In the genomic region with DNA sequence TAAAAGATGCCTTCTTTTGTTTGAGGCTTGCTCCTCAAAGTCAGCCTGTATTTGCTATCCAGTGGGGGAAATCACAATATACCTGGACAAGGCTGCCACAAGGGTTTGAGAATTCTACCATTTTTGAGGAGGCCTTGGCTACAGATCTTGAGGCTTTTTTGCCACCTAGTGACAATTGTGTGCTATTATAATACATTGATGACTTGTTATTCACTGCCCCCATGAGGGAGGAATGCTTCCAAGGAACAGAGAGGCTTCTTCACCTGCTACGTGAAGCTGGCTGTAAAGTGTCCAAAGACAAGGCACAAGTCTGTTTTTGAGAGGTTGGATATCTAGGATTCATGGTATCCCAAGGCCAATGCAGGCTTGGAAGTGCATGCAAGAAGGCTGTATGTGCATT, we compare ENCODE assay signal across 9 cellular contexts.
DNase-seq lines count a peak whose midpoint lies in the region; ATAC-seq and TF ChIP-seq lines count a peak whose summit lies in the region.
"Had no signal": no experiment of that assay in that cellular context is flagged by ENCODE, and none has a peak within 500 bp of the region (broad histone marks: within the 10 kb centered on the region; RNA-seq: fewer than 3 reads in every experiment).

No MANE protein-coding gene starts in this region.

- BruUV-seq in A673 (replicated peaks; lab: Mats Ljungman, UMichigan): no TSS peak

- H3K9me3 ChIP-seq in A673 (ENCODE audit: low read depth, low read length, poor library complexity, severe bottlenecking) (no peaks in the 10 kb centered on the region), GM23248 (ENCODE audit: low read depth) (no peaks in the 10 kb centered on the region)

- H3K27ac Mint-ChIP-seq in immature natural killer cell: no peak overlapping the region

- H3K4me1 ChIP-seq in A673 (ENCODE audit: insufficient read depth, low read length, poor library complexity, severe bottlenecking) (no peaks in the 10 kb centered on the region), GM23248 (ENCODE audit: insufficient read depth) (no peaks in the 10 kb centered on the region)

- H3K36me3 ChIP-seq in A673 (ENCODE audit: insufficient read depth, low read length, poor library complexity, severe bottlenecking) (no peaks in the 10 kb centered on the region), GM23248 (ENCODE audit: low read depth) (no peaks in the 10 kb centered on the region)

- H3K27me3 ChIP-seq in A673 (replicated peaks; ENCODE audit: insufficient read depth, low read depth, low read length, poor library complexity) (no peaks in the 10 kb centered on the region), GM23248 (replicated peaks; ENCODE audit: insufficient read depth) (no peaks in the 10 kb centered on the region)

- H3K27me3 Mint-ChIP-seq in immature natural killer cell (ENCODE audit: low read depth in 3 of 3): peaks cover 0 to 6% (median 1%) of the 10 kb centered on the region in 3 donors

- no peak overlapping the region for H3K9ac ChIP-seq in GM23248

- H4K20me1 ChIP-seq in GM23248 (ENCODE audit: insufficient read depth): no peaks in the 10 kb centered on the region

- peak; percentile 1 for DNase-seq in A673 (ENCODE audit: low spot score)
- peak; percentile 29 for DNase-seq in GM23248
- DNase-seq in RPMI8226: peak; percentile 37
- DNase-seq in globus pallidus (ENCODE audit: low spot score): peak; percentile 1
- no peak for DNase-seq in immature natural killer cell
- DNase-seq in sciatic nerve (ENCODE audit: low spot score): no peak
- DNase-seq in KG1 (lab: John Stamatoyannopoulos, UW): no peak

- in situ Hi-C loops in GM23248 (cut with MboI): no loop called here

- 13 to 28% methylated on average over 1 of the region's 1 CpG for WGBS in GM23248 (ENCODE audit: low coverage in 1 of 2, low lambda C conversion rate in 2 of 2, missing lambda C conversion rate in 2 of 2), 2 experiments

- H3K4me2 ChIP-seq in GM23248 (ENCODE audit: unreplicated experiment): no peak overlapping the region

- no peak for ATAC-seq in sciatic nerve
- no peak for ATAC-seq in GM21723 (IDR thresholded peaks at IDR 0.05; ENCODE audit: unreplicated experiment)

- peak; percentile 19; the same call in 1 of the 2 replicates for TF ChIP-seq CTCF in A673 (conservative IDR thresholded peaks at IDR 0.05; ENCODE audit: low read depth, low read length)

- peaks cover 2 to 24% (median 13%) of the 10 kb centered on the region in 6 donors for H3K9me3 Mint-ChIP-seq in immature natural killer cell

- no peak overlapping the region for H3K4me3 Mint-ChIP-seq in immature natural killer cell

- no peaks in the 10 kb centered on the region for H3K79me2 ChIP-seq in GM23248 (ENCODE audit: insufficient read depth)

- POLR2A ChIA-PET in A673 (lab: Charles Lee; ENCODE audit: low non-redundant PET): no interaction called here

- no peaks in the 10 kb centered on the region for H3K4me1 Mint-ChIP-seq in immature natural killer cell

- H3K9me2 ChIP-seq in GM23248 (ENCODE audit: insufficient read depth): no peaks in the 10 kb centered on the region

- CTCF ChIA-PET in A673 (lab: Charles Lee): no interaction called here

- no peak overlapping the region for H3K27ac ChIP-seq in A673 (ENCODE audit: low read depth, low read length, poor library complexity, severe bottlenecking)
- no peak overlapping the region for H3K27ac ChIP-seq in GM23248
- H3K27ac ChIP-seq: SK-N-MC had no signal

- H3K36me3 Mint-ChIP-seq in immature natural killer cell: no peaks in the 10 kb centered on the region

- no peak overlapping the region for H2AFZ ChIP-seq in GM23248

- intact Hi-C loops in A673 (cut with micrococcal nuclease; ENCODE audit: unreplicated experiment) (no loop called here), sciatic nerve (cut with DNase I) (no loop called here)

- H3K4me3 ChIP-seq in A673 (ENCODE audit: low read depth, low read length, poor library complexity, severe bottlenecking) (no peak overlapping the region), GM23248 (no peak overlapping the region)
- H3K4me3 ChIP-seq: SK-N-MC had no signal

- no peaks in the 10 kb centered on the region for H3F3A ChIP-seq in GM23248 (ENCODE audit: insufficient read depth)

Comparison
In these comparisons a context has a peak if more than half of its experiments do, and no peak if none do; other contexts are left out.
1. DNase-seq: peak in A673 (single experiment), GM23248 (single experiment), RPMI8226 (single experiment) and globus pallidus (single experiment); none in immature natural killer cell (0 of 3), sciatic nerve (single experiment) and KG1 (single experiment).